ENCODE assay signal across 9 cellular contexts in genomic region chr5:24320633-24321032, GRCh38.
"Had no signal": no experiment of that assay in that cellular context is flagged by ENCODE, and none has a peak within 500 bp of the region (broad histone marks: within the 10 kb centered on the region; RNA-seq: fewer than 3 reads in every experiment).

No MANE protein-coding gene starts in this region.

- H3K27ac ChIP-seq: GM23248, HL-60 had no signal

- H2AFZ ChIP-seq: GM23248 had no signal

- H3K9ac ChIP-seq: GM23248 had no signal

- DNase-seq: GM23248, GOT3, H7, HFFc6, IMR-90 had no signal

- ATAC-seq: HCT116, K562 had no signal

- H3K4me3 ChIP-seq: GM23248, HAP-1, K562 had no signal

- H3K4me1 ChIP-seq: HAP-1 had no signal

- H3K36me3 ChIP-seq: HAP-1 had no signal

- H3K9me3 ChIP-seq: HAP-1 had no signal
